In the genomic region with DNA sequence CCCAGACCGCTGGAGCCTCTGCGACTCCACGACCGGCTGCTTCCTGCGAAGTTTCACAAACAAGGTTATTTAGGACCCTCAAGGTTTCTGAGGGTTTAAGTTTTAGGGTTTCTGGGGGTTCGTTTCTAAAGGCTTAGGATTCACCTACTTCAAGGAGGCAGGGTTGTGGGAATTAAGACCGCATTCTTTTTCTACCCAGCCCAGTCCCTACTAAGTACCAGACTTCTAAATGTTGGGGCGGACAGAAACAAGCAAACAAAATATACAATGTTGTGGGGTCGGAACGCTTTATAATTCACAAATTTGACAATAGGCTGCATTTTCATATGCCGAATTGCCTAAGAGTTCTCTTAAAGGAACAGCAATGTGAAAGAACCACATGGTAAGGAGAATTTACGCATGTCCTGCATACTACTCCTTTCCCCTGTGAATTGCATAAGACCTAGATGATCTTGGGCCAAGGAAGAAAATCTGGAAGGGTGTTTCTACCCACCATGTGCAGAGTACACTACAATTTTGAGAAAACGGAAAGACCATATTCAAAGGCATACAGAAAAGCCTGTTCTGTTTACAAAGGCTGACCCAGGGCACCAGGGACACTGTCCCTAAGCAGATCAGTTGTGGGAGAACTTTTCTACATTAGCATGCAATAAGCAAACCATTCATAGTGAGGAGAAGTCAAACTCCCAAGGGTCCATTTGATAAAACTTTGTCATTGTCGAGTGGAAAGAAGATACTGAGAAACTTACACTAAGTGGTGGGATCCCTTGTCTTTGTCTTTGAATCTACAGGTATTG, we compare ENCODE assay signal across 8 cellular contexts.
DNase-seq lines count a peak whose midpoint lies in the region; ATAC-seq and TF ChIP-seq lines count a peak whose summit lies in the region.

No MANE protein-coding gene starts in this region.

- peak overlapping the region; percentile 74 for H3K4me3 ChIP-seq in astrocyte of the spinal cord (ENCODE audit: low read depth, low read length)
- peak overlapping the region; percentile 49 to 59 (median 58) for H3K4me3 ChIP-seq in right lobe of liver
- peak overlapping the region; percentile 78 for H3K4me3 ChIP-seq in upper lobe of right lung

- peaks cover 62% of the 10 kb centered on the region for H3K4me1 Mint-ChIP-seq in stimulated activated naive CD8-positive, alpha-beta T cell treated with anti-CD3 and anti-CD28 coated beads, Interleukin-15, Interleukin-2, amounts not matched to agents 100 ng/mL and 50 ng/mL, for 24 hours (ENCODE audit: low read depth)

- H3K27me3 Mint-ChIP-seq in stimulated activated naive CD8-positive, alpha-beta T cell treated with anti-CD3 and anti-CD28 coated beads, Interleukin-15, Interleukin-2, amounts not matched to agents 100 ng/mL and 50 ng/mL, for 24 hours = no peaks in the 10 kb centered on the region

- H3K36me3 ChIP-seq in right lobe of liver (no peaks in the 10 kb centered on the region), upper lobe of right lung (no peaks in the 10 kb centered on the region)

- intact Hi-C loops in right lobe of liver (cut with DNase I) = no loop called here
- intact Hi-C loops in upper lobe of right lung (cut with DNase I) = no loop called here

- DNase-seq in stimulated activated naive CD8-positive, alpha-beta T cell treated with anti-CD3 and anti-CD28 coated beads, Interleukin-15, Interleukin-2, amounts not matched to agents 100 U/mL and 50 U/mL, for 24 hours = no peak
- DNase-seq in astrocyte of the spinal cord (ENCODE audit: low read depth, low spot score) (peak; percentile 32), right lobe of liver (no peak), upper lobe of right lung (no peak), C1 segment of cervical spinal cord (lab: John Stamatoyannopoulos, UW) (no peak)
- no peak for DNase-seq in central memory CD4-positive, alpha-beta T cell

- ATAC-seq in stimulated activated naive CD8-positive, alpha-beta T cell treated with anti-CD3 and anti-CD28 coated beads, Interleukin-15, Interleukin-2, amounts not matched to agents 100 U/mL and 50 U/mL, for 24 hours = no peak
- ATAC-seq in right lobe of liver (peak in 3 of 4 donors; percentile 13 to 17 (median 14)), upper lobe of right lung (peak; percentile 55), GM18861 (IDR thresholded peaks at IDR 0.05; ENCODE audit: unreplicated experiment) (no peak)

- H3K36me3 Mint-ChIP-seq in stimulated activated naive CD8-positive, alpha-beta T cell treated with anti-CD3 and anti-CD28 coated beads, Interleukin-15, Interleukin-2, amounts not matched to agents 100 ng/mL and 50 ng/mL, for 24 hours (ENCODE audit: low read depth) = peaks cover 19% of the 10 kb centered on the region

- H3K27ac Mint-ChIP-seq in stimulated activated naive CD8-positive, alpha-beta T cell treated with anti-CD3 and anti-CD28 coated beads, Interleukin-15, Interleukin-2, amounts not matched to agents 100 ng/mL and 50 ng/mL, for 24 hours = peak overlapping the region; percentile 54

- TF ChIP-seq CTCF in astrocyte of the spinal cord (IDR thresholded peaks at IDR 0.05; ENCODE audit: low read depth, low read length) (no peak), right lobe of liver (IDR thresholded peaks at IDR 0.05) (no peak), upper lobe of right lung (IDR thresholded peaks at IDR 0.05) (no peak)

- H3K4me3 Mint-ChIP-seq in stimulated activated naive CD8-positive, alpha-beta T cell treated with anti-CD3 and anti-CD28 coated beads, Interleukin-15, Interleukin-2, amounts not matched to agents 100 ng/mL and 50 ng/mL, for 24 hours = peak overlapping the region; percentile 94

- H3K9me3 Mint-ChIP-seq in stimulated activated naive CD8-positive, alpha-beta T cell treated with anti-CD3 and anti-CD28 coated beads, Interleukin-15, Interleukin-2, amounts not matched to agents 100 ng/mL and 50 ng/mL, for 24 hours = no peaks in the 10 kb centered on the region

- H3K27ac ChIP-seq in right lobe of liver (peak overlapping the region in 2 of 3 donors; percentile 18 to 51), upper lobe of right lung (peak overlapping the region; percentile 85)

- in situ Hi-C loops in astrocyte of the spinal cord (cut with HindIII; ENCODE audit: low sequenced_read_pairs) = no loop called here

- TF ChIP-seq POLR2A in right lobe of liver (IDR thresholded peaks at IDR 0.05) = no peak

- no peaks in the 10 kb centered on the region for H3K9me3 ChIP-seq in right lobe of liver
- no peaks in the 10 kb centered on the region for H3K9me3 ChIP-seq in upper lobe of right lung

- no peaks in the 10 kb centered on the region for H3K27me3 ChIP-seq in right lobe of liver
- no peaks in the 10 kb centered on the region for H3K27me3 ChIP-seq in upper lobe of right lung

- H3K4me1 ChIP-seq in right lobe of liver = peaks cover 0 to 11% (median 0%) of the 10 kb centered on the region in 4 donors
- H3K4me1 ChIP-seq in upper lobe of right lung = peaks cover 13% of the 10 kb centered on the region

- 16% methylated on average over 11 of the region's 14 CpGs for WGBS in right lobe of liver (ENCODE audit: insufficient coverage, low coverage, low lambda C conversion rate, missing lambda C conversion rate)

Comparison
In these comparisons a context has a peak if more than half of its experiments do, and no peak if none do; other contexts are left out.
1. ATAC-seq: peak in right lobe of liver (3 of 4) and upper lobe of right lung (single experiment); none in stimulated activated naive CD8-positive, alpha-beta T cell treated with anti-CD3 and anti-CD28 coated beads, Interleukin-15, Interleukin-2, amounts not matched to agents 100 U/mL and 50 U/mL, for 24 hours (single experiment) and GM18861 (single experiment).
2. Peak in every context shown above with its lines, with median percentiles within 50 percentile points of each other: H3K4me3 ChIP-seq.